ENCODE assay signal across 21 cellular contexts in the genomic region with DNA sequence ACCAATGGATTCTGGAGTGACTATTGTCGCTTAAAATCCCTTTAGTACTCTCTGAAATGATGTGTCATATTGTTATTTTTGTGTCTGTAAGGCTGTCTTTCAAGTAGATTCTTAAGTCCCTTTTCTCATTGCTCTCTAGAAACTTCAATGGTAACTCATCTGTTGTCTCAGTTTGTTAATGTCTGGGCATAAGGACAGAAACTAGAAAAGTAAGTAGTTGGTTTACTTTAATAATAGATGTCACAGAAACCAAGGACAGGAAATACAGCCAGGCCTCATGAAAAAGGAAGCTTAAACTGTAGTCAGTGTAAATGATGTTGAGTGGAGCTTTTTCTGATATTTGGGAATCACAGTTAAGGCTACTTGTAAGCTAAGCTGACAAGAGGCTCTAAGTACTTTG.
DNase-seq lines count a peak whose midpoint lies in the region; ATAC-seq and TF ChIP-seq lines count a peak whose summit lies in the region.
"Had no signal": no experiment of that assay in that cellular context is flagged by ENCODE, and none has a peak within 500 bp of the region (broad histone marks: within the 10 kb centered on the region; RNA-seq: fewer than 3 reads in every experiment).

No MANE protein-coding gene starts in this region.

- H3K27ac ChIP-seq in left ventricle myocardium inferior (replicated peaks) (peak overlapping the region; percentile 25), vagina (no peak overlapping the region)
- H3K27ac ChIP-seq: HL-60, SJSA1 had no signal

- no peak for TF ChIP-seq CTCF in left ventricle myocardium inferior (IDR thresholded peaks at IDR 0.05; ENCODE audit: borderline replicate concordance)
- no peak for TF ChIP-seq CTCF in mesothelial cell of epicardium (IDR thresholded peaks at IDR 0.05; ENCODE audit: unreplicated experiment)
- TF ChIP-seq CTCF in vagina (IDR thresholded peaks at IDR 0.05): no peak

- H3K36me3 Mint-ChIP-seq in mesothelial cell of epicardium: no peaks in the 10 kb centered on the region
- H3K36me3 Mint-ChIP-seq: CD8-positive, alpha-beta T cell had no signal

- H3K4me3 ChIP-seq in left ventricle myocardium inferior: no peak overlapping the region
- H3K4me3 ChIP-seq in vagina: no peak overlapping the region
- H3K4me3 ChIP-seq: K562, SJSA1 had no signal

- TF ChIP-seq POLR2A in vagina (IDR thresholded peaks at IDR 0.05): no peak

- peak overlapping the region; percentile 21 for H3K27ac Mint-ChIP-seq in mesothelial cell of epicardium
- H3K27ac Mint-ChIP-seq: CD8-positive, alpha-beta T cell had no signal

- H3K9me3 ChIP-seq in left ventricle myocardium inferior (replicated peaks): no peaks in the 10 kb centered on the region
- no peaks in the 10 kb centered on the region for H3K9me3 ChIP-seq in vagina
- H3K9me3 ChIP-seq: SJSA1 had no signal

- H3K4me3 Mint-ChIP-seq in mesothelial cell of epicardium: no peak overlapping the region
- H3K4me3 Mint-ChIP-seq: CD8-positive, alpha-beta T cell had no signal

- H3K4me1 ChIP-seq in left ventricle myocardium inferior (peaks cover 27% of the 10 kb centered on the region), vagina (no peaks in the 10 kb centered on the region)
- H3K4me1 ChIP-seq: SJSA1 had no signal

- no peaks in the 10 kb centered on the region for H3K27me3 ChIP-seq in left ventricle myocardium inferior (ENCODE audit: low read depth)
- no peaks in the 10 kb centered on the region for H3K27me3 ChIP-seq in vagina
- H3K27me3 ChIP-seq: SJSA1 had no signal

- no peaks in the 10 kb centered on the region for H3K27me3 Mint-ChIP-seq in mesothelial cell of epicardium (ENCODE audit: low read depth)

- intact Hi-C loops in left ventricle myocardium inferior (cut with micrococcal nuclease) (no loop called here), Right ventricle myocardium inferior (cut with DNase I) (no loop called here), vagina (cut with DNase I) (no loop called here)

- H3K9me3 Mint-ChIP-seq in mesothelial cell of epicardium: peaks cover 7% of the 10 kb centered on the region
- H3K9me3 Mint-ChIP-seq: CD8-positive, alpha-beta T cell had no signal

- DNase-seq in left ventricle myocardium inferior (no peak), Right ventricle myocardium inferior (ENCODE audit: missing footprints) (no peak), mesothelial cell of epicardium (ENCODE audit: low spot score in 2 of 2, unreplicated experiment in 2 of 2) (no peak), KG1 (lab: John Stamatoyannopoulos, UW) (no peak), vagina (ENCODE audit: extremely low spot score in 2 of 2) (no peak)
- no peak for DNase-seq in activated CD4-positive, alpha-beta T cell treated with anti-CD3 and anti-CD28 coated beads, Interleukin-2, amount 50 U/mL, for 48 hours
- DNase-seq: AML-193; C1 segment of cervical spinal cord; CD8-positive, alpha-beta T cell; NCI-H1092 treated with DMSO at 0.1 percent for 48 hours; NCI-H1436 treated with DMSO at 0.1 percent for 48 hours; NCI-H2029; NCI-H2171; NCI-H526; OCI-M1 had no signal

- no peaks in the 10 kb centered on the region for H3K36me3 ChIP-seq in left ventricle myocardium inferior
- H3K36me3 ChIP-seq in vagina: no peaks in the 10 kb centered on the region
- H3K36me3 ChIP-seq: SJSA1 had no signal

- H3K4me1 Mint-ChIP-seq in mesothelial cell of epicardium: peaks cover 10% of the 10 kb centered on the region

- no peak for ATAC-seq in Right ventricle myocardium inferior
- peak; percentile 54 for ATAC-seq in HG03432 (IDR thresholded peaks at IDR 0.05; ENCODE audit: unreplicated experiment)
- ATAC-seq in HG02623 (IDR thresholded peaks at IDR 0.05; ENCODE audit: unreplicated experiment): no peak
- ATAC-seq: CD8-positive, alpha-beta T cell; HepG2; K562 had no signal
